ENCODE assay signal across 16 cellular contexts in genomic region chr9:23638837-23639426, GRCh38.
"Had no signal": no experiment of that assay in that cellular context is flagged by ENCODE, and none has a peak within 500 bp of the region (broad histone marks: within the 10 kb centered on the region; RNA-seq: fewer than 3 reads in every experiment).

No MANE protein-coding gene starts in this region.

- H3K27ac ChIP-seq: dorsolateral prefrontal cortex, heart right ventricle, neural progenitor cell, ovary, stomach, thoracic aorta had no signal

- H3K4me3 Mint-ChIP-seq: activated naive CD4-positive, alpha-beta T cell treated with anti-CD3 and anti-CD28 coated beads, Interleukin-2, amount 50 U/mL, for 24 hours; neural progenitor cell had no signal

- H3K27ac Mint-ChIP-seq: activated naive CD4-positive, alpha-beta T cell treated with anti-CD3 and anti-CD28 coated beads, Interleukin-2, amount 50 U/mL, for 24 hours had no signal

- ATAC-seq: heart right ventricle had no signal

- FAIRE-seq: frontal cortex, islet of Langerhans had no signal

- H3K36me3 Mint-ChIP-seq: activated naive CD4-positive, alpha-beta T cell treated with anti-CD3 and anti-CD28 coated beads, Interleukin-2, amount 50 U/mL, for 24 hours had no signal

- H3K4me1 Mint-ChIP-seq: activated naive CD4-positive, alpha-beta T cell treated with anti-CD3 and anti-CD28 coated beads, Interleukin-2, amount 50 U/mL, for 24 hours had no signal

- H3K36me3 ChIP-seq: heart right ventricle, neural progenitor cell, ovary, stomach, thoracic aorta had no signal

- H3K9me3 ChIP-seq: heart right ventricle, ovary, stomach, thoracic aorta had no signal

- H3K27me3 Mint-ChIP-seq: activated naive CD4-positive, alpha-beta T cell treated with anti-CD3 and anti-CD28 coated beads, Interleukin-2, amount 50 U/mL, for 24 hours had no signal

- DNase-seq: activated CD4-positive, alpha-beta T cell treated with anti-CD3 and anti-CD28 coated beads, Interleukin-2, amount 50 U/mL, for 4 hours; activated CD4-positive, CD25-positive, alpha-beta regulatory T cell treated with anti-CD3 and anti-CD28 coated beads, Interleukin-2, amount 50 U/mL, for 72 hours; activated effector memory CD4-positive, alpha-beta T cell treated with Interleukin-2 at 50 U/mL for 16 hours; activated T-cell treated with anti-CD3 and anti-CD28 coated beads, Interleukin-2, amount 50 U/mL, for 1 hour; amniotic stem cell; dorsolateral prefrontal cortex; heart right ventricle; ovary; stimulated activated CD4-positive, alpha-beta T cell treated with anti-CD3 and anti-CD28 coated beads, Interleukin-4, amount 100 ng/mL, for 4 hours; stomach; T-helper 2 cell had no signal

- H3K27me3 ChIP-seq: dorsolateral prefrontal cortex, heart right ventricle, neural progenitor cell, ovary, stomach had no signal

- H3K4me3 ChIP-seq: dorsolateral prefrontal cortex, heart right ventricle, neural progenitor cell, ovary, stomach, thoracic aorta had no signal

- H3K4me1 ChIP-seq: heart right ventricle, neural progenitor cell, stomach had no signal
